17 cellular contexts compared by ENCODE assay signal in the genomic region with DNA sequence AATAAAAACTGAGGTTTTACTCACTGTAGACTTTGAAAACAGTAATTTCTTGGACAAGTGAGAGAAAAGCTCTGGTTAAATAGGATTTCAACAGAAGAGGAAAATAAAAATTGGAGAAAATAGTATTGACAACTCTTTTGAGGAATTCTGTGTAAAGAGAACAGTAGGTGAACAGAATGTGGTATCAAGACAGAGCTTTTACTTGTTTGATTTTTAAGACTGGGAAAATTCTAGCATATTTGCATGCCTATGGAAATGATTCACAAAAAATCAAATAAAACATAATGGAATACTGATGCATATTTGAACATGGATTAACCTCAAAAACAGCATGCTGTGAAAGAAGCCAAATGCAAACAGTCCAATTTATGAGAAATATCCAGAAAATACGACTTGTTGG.
DNase-seq lines count a peak whose midpoint lies in the region; ATAC-seq and TF ChIP-seq lines count a peak whose summit lies in the region.
"Had no signal": no experiment of that assay in that cellular context is flagged by ENCODE, and none has a peak within 500 bp of the region (broad histone marks: within the 10 kb centered on the region; RNA-seq: fewer than 3 reads in every experiment).

No MANE protein-coding gene starts in this region.

- no peak for ATAC-seq in HG03432 (IDR thresholded peaks at IDR 0.05; ENCODE audit: unreplicated experiment)
- ATAC-seq: A549; CD8-positive, alpha-beta T cell had no signal

- no peak overlapping the region for H3K9ac ChIP-seq in neural progenitor cell
- H3K9ac ChIP-seq: BLaER1 treated with 17β-estradiol and CSF1 and Interleukin-3, amounts not matched to agents 10 nM and 100 nM had no signal

- H3K36me3 Mint-ChIP-seq in neural progenitor cell = no peaks in the 10 kb centered on the region
- H3K36me3 Mint-ChIP-seq: CD8-positive, alpha-beta T cell had no signal

- H3K4me3 Mint-ChIP-seq in neural progenitor cell = no peak overlapping the region
- H3K4me3 Mint-ChIP-seq: B cell; CD4-positive, alpha-beta T cell; CD8-positive, alpha-beta T cell had no signal

- no peaks in the 10 kb centered on the region for H3K9me3 Mint-ChIP-seq in neural progenitor cell
- H3K9me3 Mint-ChIP-seq: CD4-positive, alpha-beta T cell had no signal

- H3K9me3 ChIP-seq in neural progenitor cell (ENCODE audit: low read depth) = no peaks in the 10 kb centered on the region
- H3K9me3 ChIP-seq: A549; BLaER1 treated with 17β-estradiol and CSF1 and Interleukin-3, amounts not matched to agents 10 nM and 100 nM; Caco-2 had no signal

- H3K4me3 ChIP-seq in neural progenitor cell = no peak overlapping the region
- H3K4me3 ChIP-seq: A549; BLaER1 treated with 17β-estradiol and CSF1 and Interleukin-3, amounts not matched to agents 10 nM and 100 nM had no signal

- no peaks in the 10 kb centered on the region for H3F3A ChIP-seq in neural progenitor cell (ENCODE audit: low read depth)

- H3K27ac ChIP-seq in neural progenitor cell = no peak overlapping the region
- H3K27ac ChIP-seq: 22Rv1; A549; BLaER1 treated with 17β-estradiol and CSF1 and Interleukin-3, amounts not matched to agents 10 nM and 100 nM; C4-2B had no signal

- no peaks in the 10 kb centered on the region for H3K4me1 Mint-ChIP-seq in neural progenitor cell
- H3K4me1 Mint-ChIP-seq: B cell had no signal

- H3K36me3 ChIP-seq in neural progenitor cell = no peaks in the 10 kb centered on the region
- H3K36me3 ChIP-seq: BLaER1 treated with 17β-estradiol and CSF1 and Interleukin-3, amounts not matched to agents 10 nM and 100 nM had no signal

- no peak for TF ChIP-seq CTCF in neural progenitor cell (IDR thresholded peaks at IDR 0.05)

- intact Hi-C loops in posterior cingulate gyrus (cut with DNase I) = no loop called here

- H2AFZ ChIP-seq in neural progenitor cell (replicated peaks) = peak overlapping the region; percentile 13

- H3K27me3 Mint-ChIP-seq in neural progenitor cell (ENCODE audit: insufficient read depth, low read depth) = no peaks in the 10 kb centered on the region
- H3K27me3 Mint-ChIP-seq: B cell; CD4-positive, alpha-beta T cell had no signal

- H3K4me1 ChIP-seq in neural progenitor cell = no peaks in the 10 kb centered on the region
- H3K4me1 ChIP-seq: A549; BLaER1 treated with 17β-estradiol and CSF1 and Interleukin-3, amounts not matched to agents 10 nM and 100 nM; Caco-2 had no signal

- H4K20me1 ChIP-seq in neural progenitor cell (ENCODE audit: low read depth) = no peaks in the 10 kb centered on the region
- H4K20me1 ChIP-seq: BLaER1 treated with 17β-estradiol and CSF1 and Interleukin-3, amounts not matched to agents 10 nM and 100 nM had no signal

- no peaks in the 10 kb centered on the region for H3K27me3 ChIP-seq in neural progenitor cell
- H3K27me3 ChIP-seq: BLaER1 treated with 17β-estradiol and CSF1 and Interleukin-3, amounts not matched to agents 10 nM and 100 nM had no signal

- peak; percentile 51 for DNase-seq in DMS53 (lab: John Stamatoyannopoulos, UW)
- peak; percentile 43 for DNase-seq in NCI-H1048 (lab: John Stamatoyannopoulos, UW)
- DNase-seq in neural progenitor cell (ENCODE audit: low spot score) = no peak
- DNase-seq in posterior cingulate gyrus = no peak
- DNase-seq: AML-193; Caco-2; Calu3; CD4-positive, alpha-beta T cell; CD8-positive, alpha-beta T cell; DMS79 treated with DMSO at 0.1 percent for 48 hours; GF-D8 had no signal

- no peak overlapping the region for H3K27ac Mint-ChIP-seq in neural progenitor cell
- H3K27ac Mint-ChIP-seq: B cell; CD4-positive, alpha-beta T cell; CD8-positive, alpha-beta T cell had no signal

- H3K4me2 ChIP-seq in neural progenitor cell = no peak overlapping the region
- H3K4me2 ChIP-seq: A549; BLaER1 treated with 17β-estradiol and CSF1 and Interleukin-3, amounts not matched to agents 10 nM and 100 nM had no signal

- H3K79me2 ChIP-seq in neural progenitor cell (ENCODE audit: low read depth) = no peaks in the 10 kb centered on the region

Comparison
In these comparisons a context has a peak if more than half of its experiments do, and no peak if none do; other contexts are left out.
1. DNase-seq: peak in DMS53 (single experiment) and NCI-H1048 (single experiment); none in neural progenitor cell (single experiment) and posterior cingulate gyrus (0 of 10).